8 cellular contexts compared by ENCODE assay signal in genomic region chr16:87806246-87806607, GRCh38. TPM values are rescaled to one million over a fixed set of nuclear protein-coding genes. Genes with fewer than 3 reads are reported as not detected.
DNase-seq lines count a peak whose midpoint lies in the region; ATAC-seq and TF ChIP-seq lines count a peak whose summit lies in the region.

No MANE protein-coding gene starts in this region.

- intact Hi-C loops in mucosa of descending colon (cut with DNase I, micrococcal nuclease), result no loop called here

- H3K27me3 ChIP-seq in BE2C, result no peaks in the 10 kb centered on the region

- H3K27ac Mint-ChIP-seq in activated naive CD8-positive, alpha-beta T cell treated with anti-CD3 and anti-CD28 coated beads, Interleukin-2, amount 10 ng/mL, durations not matched to agents 7 days and 5 days, result peak overlapping the region; percentile 100

- peaks cover 2% of the 10 kb centered on the region for H3K36me3 Mint-ChIP-seq in activated naive CD8-positive, alpha-beta T cell treated with anti-CD3 and anti-CD28 coated beads, Interleukin-2, amount 10 ng/mL, durations not matched to agents 7 days and 5 days

- peak overlapping the region; percentile 78 for H3K27ac ChIP-seq in KOPT-K1 (ENCODE audit: low read depth, low read length, poor library complexity, severe bottlenecking)

- DNase-seq in BE2C, result no peak
- no peak for DNase-seq in activated naive CD8-positive, alpha-beta T cell treated with anti-CD3 and anti-CD28 coated beads, Interleukin-2, amount 10 ng/mL, durations not matched to agents 7 days and 5 days
- no peak for DNase-seq in mucosa of descending colon
- no peak for DNase-seq in putamen (ENCODE audit: low spot score)
- no peak for DNase-seq in SIG-M5 (lab: John Stamatoyannopoulos, UW)

- peak overlapping the region; percentile 83 for H3K4me3 Mint-ChIP-seq in activated naive CD8-positive, alpha-beta T cell treated with anti-CD3 and anti-CD28 coated beads, Interleukin-2, amount 10 ng/mL, durations not matched to agents 7 days and 5 days

- H3K27me3 Mint-ChIP-seq in activated naive CD8-positive, alpha-beta T cell treated with anti-CD3 and anti-CD28 coated beads, Interleukin-2, amount 10 ng/mL, durations not matched to agents 7 days and 5 days, result no peaks in the 10 kb centered on the region

- H3K4me3 ChIP-seq in BE2C (ENCODE audit: low read depth, low read length) (peak overlapping the region; percentile 58), mucosa of descending colon (no peak overlapping the region)

- POLR2A ChIA-PET in activated naive CD8-positive, alpha-beta T cell treated with anti-CD3 and anti-CD28 coated beads, Interleukin-2, amount 10 ng/mL, durations not matched to agents 7 days and 5 days (lab: Charles Lee), result interaction anchor here (0.5 to 4.2 kb wide), 18 partner anchors 10 to 145 kb away, joined by 3 to 81 read pairs (median 6); partner anchors contain the start of genes BANP and SLC7A5

- H3K36me3 ChIP-seq in BE2C (no peaks in the 10 kb centered on the region), KOPT-K1 (ENCODE audit: insufficient read depth, low read length) (no peaks in the 10 kb centered on the region), mucosa of descending colon (ENCODE audit: low read depth) (no peaks in the 10 kb centered on the region)

- H3K4me1 Mint-ChIP-seq in activated naive CD8-positive, alpha-beta T cell treated with anti-CD3 and anti-CD28 coated beads, Interleukin-2, amount 10 ng/mL, durations not matched to agents 7 days and 5 days, result peaks cover 26% of the 10 kb centered on the region

- peak; percentile 60 for ATAC-seq in activated naive CD8-positive, alpha-beta T cell treated with anti-CD3 and anti-CD28 coated beads, Interleukin-2, amount 10 ng/mL, durations not matched to agents 7 days and 5 days (ENCODE audit: low read depth)
- ATAC-seq in mucosa of descending colon (peak; percentile 23), HG03520 (IDR thresholded peaks at IDR 0.05; ENCODE audit: unreplicated experiment) (no peak), GM21529 (IDR thresholded peaks at IDR 0.05; ENCODE audit: unreplicated experiment) (no peak)

- H3K9me3 Mint-ChIP-seq in activated naive CD8-positive, alpha-beta T cell treated with anti-CD3 and anti-CD28 coated beads, Interleukin-2, amount 10 ng/mL, durations not matched to agents 7 days and 5 days, result no peaks in the 10 kb centered on the region

- TF ChIP-seq CTCF in BE2C (IDR thresholded peaks at IDR 0.05; ENCODE audit: low read depth, low read length), result no peak
- TF ChIP-seq CTCF in mucosa of descending colon (IDR thresholded peaks at IDR 0.05), result no peak

- H3K4me1 ChIP-seq in BE2C (peaks cover 30% of the 10 kb centered on the region), mucosa of descending colon (ENCODE audit: low read depth) (peaks cover 15% of the 10 kb centered on the region)

- H3K9me3 ChIP-seq in BE2C, result no peaks in the 10 kb centered on the region
- H3K9me3 ChIP-seq in KOPT-K1 (ENCODE audit: insufficient read depth, low read length, poor library complexity, severe bottlenecking), result no peaks in the 10 kb centered on the region
- H3K9me3 ChIP-seq in mucosa of descending colon, result no peaks in the 10 kb centered on the region

RNA-seq across cellular contexts. Expression of gene KLHDC4, which starts 40.4 kb away (rescaled TPM):
- polyA plus RNA-seq in BE2C (2012; ENCODE audit: insufficient read depth, insufficient read length, low read depth), result 72.7 TPM
- 100 to 1,000 TPM in 1 of 2 experiments, 10 to 100 TPM in 1; 99.4 to 105 TPM for total RNA-seq in activated naive CD8-positive, alpha-beta T cell treated with anti-CD3 and anti-CD28 coated beads, Interleukin-2, amount 10 ng/mL, durations not matched to agents 7 days and 5 days
- 10 to 100 TPM; 41.6 to 67.7 (median 46.4) TPM for total RNA-seq in mucosa of descending colon

Comparison
In these comparisons a context has a peak if more than half of its experiments do, and no peak if none do; other contexts are left out.
1. ATAC-seq: peak in activated naive CD8-positive, alpha-beta T cell treated with anti-CD3 and anti-CD28 coated beads, Interleukin-2, amount 10 ng/mL, durations not matched to agents 7 days and 5 days (single experiment) and mucosa of descending colon (single experiment); none in HG03520 (single experiment) and GM21529 (single experiment).